Comparison of ENCODE assay signal across 8 cellular contexts in genomic region chr7:27198871-27199801, GRCh38. TPM values are rescaled to one million over a fixed set of nuclear protein-coding genes. Genes with fewer than 3 reads are reported as not detected.
A peak's percentile ranks its signal among the peaks of the same experiment; 100 is the strongest.
DNase-seq lines count a peak whose midpoint lies in the region; TF ChIP-seq lines count a peak whose summit lies in the region.

No MANE protein-coding gene starts in this region.

- H3K9me3 Mint-ChIP-seq in activated CD4-positive, alpha-beta T cell treated with anti-CD3 and anti-CD28 coated beads, Interleukin-2, amount 10 ng/mL, durations not matched to agents 7 days and 5 days, result no peaks in the 10 kb centered on the region

- CTCF ChIA-PET in activated CD4-positive, alpha-beta T cell treated with anti-CD3 and anti-CD28 coated beads, Interleukin-2, amount 10 ng/mL, durations not matched to agents 7 days and 5 days (lab: Charles Lee), result interaction anchor here (0.6 to 2.1 kb wide), 9 partner anchors 11 to 881 kb away, joined by 3 to 9 read pairs (median 4); partner anchors contain the start of gene EVX1

- no peaks in the 10 kb centered on the region; the same call in 1 of the 2 replicates for H3K4me1 ChIP-seq in SJCRH30
- H3K4me1 ChIP-seq in hepatocyte (ENCODE audit: insufficient read depth), result no peaks in the 10 kb centered on the region
- peaks cover 16% of the 10 kb centered on the region for H3K4me1 ChIP-seq in thymus (ENCODE audit: control insufficient read depth, insufficient read depth, low read length)

- peak overlapping the region; percentile 62 for H3K27ac Mint-ChIP-seq in activated CD4-positive, alpha-beta T cell treated with anti-CD3 and anti-CD28 coated beads, Interleukin-2, amount 10 ng/mL, durations not matched to agents 7 days and 5 days

- POLR2A ChIA-PET in activated CD4-positive, alpha-beta T cell treated with anti-CD3 and anti-CD28 coated beads, Interleukin-2, amount 10 ng/mL, durations not matched to agents 7 days and 5 days (lab: Charles Lee), result no interaction called here

- H3K4me2 ChIP-seq in hepatocyte, result peak overlapping the region; percentile 96

- DNase-seq in activated CD4-positive, alpha-beta T cell treated with anti-CD3 and anti-CD28 coated beads, Interleukin-2, amount 10 ng/mL, durations not matched to agents 7 days and 5 days, result no peak
- DNase-seq in activated CD4-positive, alpha-beta T cell treated with anti-CD3 and anti-CD28 coated beads for 4 hours, result no peak
- DNase-seq in SJCRH30 (peak; percentile 50 to 52), hepatocyte (ENCODE audit: low spot score) (no peak), COR-L47 (lab: John Stamatoyannopoulos, UW) (no peak), NCI-H774 (lab: John Stamatoyannopoulos, UW) (no peak)
- DNase-seq in central memory CD4-positive, alpha-beta T cell, result no peak

- TF ChIP-seq CTCF in hepatocyte (IDR thresholded peaks at IDR 0.05; ENCODE audit: poor library complexity), result no peak

- H3K27ac ChIP-seq in SJCRH30 (no peak overlapping the region), hepatocyte (peak overlapping the region; percentile 36), thymus (ENCODE audit: low read depth) (no peak overlapping the region)

- no peaks in the 10 kb centered on the region for H3K9me2 ChIP-seq in hepatocyte (replicated peaks; ENCODE audit: insufficient read depth)

- no peaks in the 10 kb centered on the region for H3K27me3 ChIP-seq in SJCRH30
- peaks cover 80% of the 10 kb centered on the region for H3K27me3 ChIP-seq in hepatocyte
- H3K27me3 ChIP-seq in thymus (ENCODE audit: control insufficient read depth, insufficient read depth), result peaks cover 85% of the 10 kb centered on the region

- H3K36me3 ChIP-seq in SJCRH30 (no peaks in the 10 kb centered on the region), hepatocyte (replicated peaks; ENCODE audit: insufficient read depth, low read depth) (no peaks in the 10 kb centered on the region), thymus (ENCODE audit: control insufficient read depth, insufficient read depth) (no peaks in the 10 kb centered on the region)

- no peaks in the 10 kb centered on the region for H3K9me3 ChIP-seq in SJCRH30 (replicated peaks)
- no peaks in the 10 kb centered on the region for H3K9me3 ChIP-seq in hepatocyte (ENCODE audit: low read depth)
- H3K9me3 ChIP-seq in thymus (ENCODE audit: control insufficient read depth), result peaks cover 1% of the 10 kb centered on the region

- 4% methylated on average over 69 of the region's 93 CpGs for WGBS in hepatocyte (ENCODE audit: low lambda C conversion rate, missing lambda C conversion rate)
- 3% methylated on average over 93 of the region's 93 CpGs for WGBS in thymus

- peaks cover 86% of the 10 kb centered on the region for H3K27me3 Mint-ChIP-seq in activated CD4-positive, alpha-beta T cell treated with anti-CD3 and anti-CD28 coated beads, Interleukin-2, amount 10 ng/mL, durations not matched to agents 7 days and 5 days

- peaks cover 2% of the 10 kb centered on the region for H3K36me3 Mint-ChIP-seq in activated CD4-positive, alpha-beta T cell treated with anti-CD3 and anti-CD28 coated beads, Interleukin-2, amount 10 ng/mL, durations not matched to agents 7 days and 5 days (ENCODE audit: low read depth)

- peak overlapping the region; percentile 60 for H3K4me3 Mint-ChIP-seq in activated CD4-positive, alpha-beta T cell treated with anti-CD3 and anti-CD28 coated beads, Interleukin-2, amount 10 ng/mL, durations not matched to agents 7 days and 5 days

- H3K4me1 Mint-ChIP-seq in activated CD4-positive, alpha-beta T cell treated with anti-CD3 and anti-CD28 coated beads, Interleukin-2, amount 10 ng/mL, durations not matched to agents 7 days and 5 days, result peaks cover 19% of the 10 kb centered on the region

- H3K4me3 ChIP-seq in SJCRH30 (peak overlapping the region; percentile 87), hepatocyte (peak overlapping the region; percentile 25), thymus (ENCODE audit: low read length) (peak overlapping the region; percentile 65)

- H2AFZ ChIP-seq in hepatocyte, result no peak overlapping the region

- peaks cover 36% of the 10 kb centered on the region for H4K20me1 ChIP-seq in hepatocyte (ENCODE audit: insufficient read depth, poor library complexity, severe bottlenecking)

- peaks cover 80% of the 10 kb centered on the region for H3K79me2 ChIP-seq in hepatocyte

RNA-seq across cellular contexts. Expression of gene HOXA13, which starts 0.8 kb away (rescaled TPM):
- total RNA-seq in activated CD4-positive, alpha-beta T cell treated with anti-CD3 and anti-CD28 coated beads, Interleukin-2, amount 10 ng/mL, durations not matched to agents 7 days and 5 days, result not detected
- total RNA-seq in SJCRH30 (2014; rRNA removed; shearing (Covaris generic)), result 1.6 and 1.7 TPM in 2 replicates
- total RNA-seq in hepatocyte, result 13.0 and 14.2 TPM in 2 replicates
- polyA plus RNA-seq in hepatocyte, result 6.1 and 6.2 TPM in 2 replicates
- polyA plus RNA-seq in thymus, result 0.02 TPM

RNA-seq across cellular contexts. Expression of gene HOXA11, which starts 14.1 kb away (rescaled TPM):
- not detected for total RNA-seq in activated CD4-positive, alpha-beta T cell treated with anti-CD3 and anti-CD28 coated beads, Interleukin-2, amount 10 ng/mL, durations not matched to agents 7 days and 5 days
- total RNA-seq in SJCRH30 (2014; rRNA removed; shearing (Covaris generic)), result 5.0 and 5.8 TPM in 2 replicates
- 6.4 and 9.6 TPM in 2 replicates for total RNA-seq in hepatocyte
- 5.4 and 7.6 TPM in 2 replicates for polyA plus RNA-seq in hepatocyte
- polyA plus RNA-seq in thymus, result under 0.01 TPM

RNA-seq across cellular contexts. Expression of gene HOXA10, which starts 25.0 kb away (rescaled TPM):
- total RNA-seq in activated CD4-positive, alpha-beta T cell treated with anti-CD3 and anti-CD28 coated beads, Interleukin-2, amount 10 ng/mL, durations not matched to agents 7 days and 5 days, result not detected
- 16.2 and 17.2 TPM in 2 replicates for total RNA-seq in SJCRH30 (2014; rRNA removed; shearing (Covaris generic))
- 9.9 and 15.1 TPM in 2 replicates for total RNA-seq in hepatocyte
- polyA plus RNA-seq in hepatocyte, result 7.7 and 8.1 TPM in 2 replicates
- polyA plus RNA-seq in thymus, result 3.5 TPM

RNA-seq across cellular contexts. Expression of gene HOXA9, which starts 33.8 kb away (rescaled TPM):
- not detected for total RNA-seq in activated CD4-positive, alpha-beta T cell treated with anti-CD3 and anti-CD28 coated beads, Interleukin-2, amount 10 ng/mL, durations not matched to agents 7 days and 5 days
- 0.10 and 0.30 TPM in 2 replicates for total RNA-seq in SJCRH30 (2014; rRNA removed; shearing (Covaris generic))
- total RNA-seq in hepatocyte, result 3.6 and 5.9 TPM in 2 replicates
- 3.5 and 4.4 TPM in 2 replicates for polyA plus RNA-seq in hepatocyte
- 4.9 TPM for polyA plus RNA-seq in thymus

RNA-seq across cellular contexts. Expression of gene HOXA7, which starts 42.7 kb away (rescaled TPM):
- not detected for total RNA-seq in activated CD4-positive, alpha-beta T cell treated with anti-CD3 and anti-CD28 coated beads, Interleukin-2, amount 10 ng/mL, durations not matched to agents 7 days and 5 days
- total RNA-seq in SJCRH30 (2014; rRNA removed; shearing (Covaris generic)), result 38.6 and 40.4 TPM in 2 replicates
- total RNA-seq in hepatocyte, result 0.32 and 0.83 TPM in 2 replicates
- polyA plus RNA-seq in hepatocyte (1.0 TPM in 1 of 2 replicates, not detected in the other), thymus (0.41 TPM)

Comparison
In these comparisons a context has a peak if more than half of its experiments do, and no peak if none do; other contexts are left out.
1. DNase-seq: peak in SJCRH30 (2 of 2); none in activated CD4-positive, alpha-beta T cell treated with anti-CD3 and anti-CD28 coated beads, Interleukin-2, amount 10 ng/mL, durations not matched to agents 7 days and 5 days (single experiment), activated CD4-positive, alpha-beta T cell treated with anti-CD3 and anti-CD28 coated beads for 4 hours (0 of 2), hepatocyte (single experiment), central memory CD4-positive, alpha-beta T cell (single experiment), COR-L47 (single experiment) and NCI-H774 (single experiment).
2. H3K4me3 ChIP-seq: peak in every context shown above with its lines; median percentile 87 in SJCRH30; 65 in thymus; 25 in hepatocyte.
3. RNA of gene HOXA10, which starts 25.0 kb away (total RNA-seq): 16.2 to 17.2 TPM in SJCRH30 and 9.9 to 15.1 TPM in hepatocyte; not detected in activated CD4-positive, alpha-beta T cell treated with anti-CD3 and anti-CD28 coated beads, Interleukin-2, amount 10 ng/mL, durations not matched to agents 7 days and 5 days; every median in the first group is over 10 times any median in the second.